In the genomic region with DNA sequence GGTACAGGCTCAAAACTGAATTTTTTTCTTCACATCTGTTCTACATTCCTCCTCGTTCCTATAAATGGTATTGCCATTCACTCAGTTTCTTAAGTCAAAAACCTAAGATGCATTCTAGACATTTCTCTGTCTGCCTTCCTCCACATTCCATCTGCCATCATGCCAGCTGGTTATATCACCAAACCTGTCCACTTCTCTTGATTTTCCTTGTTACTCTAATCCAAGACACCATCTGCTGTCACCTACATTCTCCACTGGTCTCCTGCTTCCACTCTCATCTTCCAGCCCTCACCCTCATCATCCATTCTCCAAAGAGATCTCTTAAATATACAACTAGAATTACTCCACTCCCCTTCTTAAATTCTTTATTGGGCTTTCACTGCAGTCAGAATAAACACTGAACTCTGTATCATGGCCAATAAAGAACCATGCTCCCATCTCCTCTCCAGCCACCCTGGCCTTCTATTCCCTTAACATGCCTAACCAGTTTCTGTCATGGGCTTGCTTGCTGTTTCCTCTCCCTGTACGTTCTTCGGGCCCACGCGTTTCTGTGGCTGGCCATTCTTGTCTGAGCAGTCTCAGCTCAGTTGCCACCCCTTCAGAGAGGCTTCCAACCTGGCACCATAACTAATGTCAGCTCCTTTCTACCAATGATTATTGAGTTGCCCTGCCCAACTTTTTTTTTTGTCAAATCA, we compare ENCODE assay signal across 18 cellular contexts.
DNase-seq lines count a peak whose midpoint lies in the region; ATAC-seq, FAIRE-seq and TF ChIP-seq lines count a peak whose summit lies in the region.
"Had no signal": no experiment of that assay in that cellular context is flagged by ENCODE, and none has a peak within 500 bp of the region (broad histone marks: within the 10 kb centered on the region; RNA-seq: fewer than 3 reads in every experiment).

No MANE protein-coding gene starts in this region.

- H3K4me1 Mint-ChIP-seq in glutamatergic neuron (ENCODE audit: low read depth, unreplicated experiment) = peaks cover 17% of the 10 kb centered on the region
- H3K4me1 Mint-ChIP-seq: CD14-positive monocyte had no signal

- H3K4me3 Mint-ChIP-seq in glutamatergic neuron (ENCODE audit: unreplicated experiment) = no peak overlapping the region
- H3K4me3 Mint-ChIP-seq: CD14-positive monocyte; CD8-positive, alpha-beta T cell had no signal

- no peaks in the 10 kb centered on the region for H3K9me3 ChIP-seq in heart left ventricle
- H3K9me3 ChIP-seq: HAP-1 had no signal

- ATAC-seq in heart left ventricle (no peak), GM18909 (IDR thresholded peaks at IDR 0.05; ENCODE audit: poor library complexity, unreplicated experiment) (no peak)
- ATAC-seq: CD8-positive, alpha-beta T cell had no signal

- no peak for TF ChIP-seq POLR2A in heart left ventricle (IDR thresholded peaks at IDR 0.05)

- H3K36me3 ChIP-seq in heart left ventricle = no peaks in the 10 kb centered on the region
- H3K36me3 ChIP-seq: HAP-1 had no signal

- WGBS in heart left ventricle, 4 donors = 91 to 95% (median 94%) methylated on average over 5 of the region's 5 CpGs

- FAIRE-seq in frontal cortex (lab: Jason Lieb, UNC) = no peak
- FAIRE-seq: D721Med, GM18507, H1 had no signal

- H3K27me3 Mint-ChIP-seq in glutamatergic neuron (ENCODE audit: unreplicated experiment) = no peaks in the 10 kb centered on the region

- DNase-seq in DMS 273 (lab: John Stamatoyannopoulos, UW; ENCODE audit: unreplicated experiment) (peak; percentile 32), DMS 273 treated with DMSO at 0.1 percent for 48 hours (lab: John Stamatoyannopoulos, UW) (no peak), LNCaP clone FGC (ENCODE audit: low read depth) (peak; percentile 59), glutamatergic neuron (no peak), heart left ventricle (no peak), frontal cortex (ENCODE audit: low spot score in 2 of 2) (no peak)
- DNase-seq: CD8-positive, alpha-beta T cell; COR-L47; DMS53 had no signal

- H3K36me3 Mint-ChIP-seq in glutamatergic neuron (ENCODE audit: unreplicated experiment) = peaks cover 13% of the 10 kb centered on the region
- H3K36me3 Mint-ChIP-seq: CD14-positive monocyte; CD8-positive, alpha-beta T cell had no signal

- peak overlapping the region; percentile 57 for H3K27ac ChIP-seq in VCaP
- no peak overlapping the region for H3K27ac ChIP-seq in heart left ventricle
- H3K27ac ChIP-seq: 22Rv1 had no signal

- no peaks in the 10 kb centered on the region for H3K4me1 ChIP-seq in heart left ventricle
- H3K4me1 ChIP-seq: HAP-1 had no signal

- H3K4me3 ChIP-seq in LNCaP clone FGC (ENCODE audit: low read depth, low read length) = no peak overlapping the region
- H3K4me3 ChIP-seq in heart left ventricle = no peak overlapping the region
- H3K4me3 ChIP-seq: GM12878, HAP-1 had no signal

- peak overlapping the region; percentile 2 for H3K27ac Mint-ChIP-seq in glutamatergic neuron (ENCODE audit: unreplicated experiment)
- H3K27ac Mint-ChIP-seq: CD14-positive monocyte; CD8-positive, alpha-beta T cell had no signal

- H3K9me3 Mint-ChIP-seq in glutamatergic neuron (ENCODE audit: unreplicated experiment) = no peaks in the 10 kb centered on the region
- H3K9me3 Mint-ChIP-seq: CD8-positive, alpha-beta T cell had no signal

- intact Hi-C loops in heart left ventricle (cut with DNase I) = no loop called here

- no peaks in the 10 kb centered on the region for H3K27me3 ChIP-seq in heart left ventricle

- TF ChIP-seq CTCF in LNCaP clone FGC (IDR thresholded peaks at IDR 0.05; ENCODE audit: control insufficient read depth, extremely low read depth, insufficient read depth) (no peak), VCaP (conservative IDR thresholded peaks at IDR 0.05) (no peak), glutamatergic neuron (IDR thresholded peaks at IDR 0.05; ENCODE audit: partially characterized antibody, unreplicated experiment) (no peak), heart left ventricle (IDR thresholded peaks at IDR 0.05) (no peak)

Comparison
In these comparisons a context has a peak if more than half of its experiments do, and no peak if none do; other contexts are left out.
1. DNase-seq: peak in DMS 273 (single experiment) and LNCaP clone FGC (single experiment); none in DMS 273 treated with DMSO at 0.1 percent for 48 hours (single experiment), glutamatergic neuron (single experiment), heart left ventricle (0 of 5) and frontal cortex (0 of 2).